ENCODE assay signal across 1 cellular context in the genomic region with DNA sequence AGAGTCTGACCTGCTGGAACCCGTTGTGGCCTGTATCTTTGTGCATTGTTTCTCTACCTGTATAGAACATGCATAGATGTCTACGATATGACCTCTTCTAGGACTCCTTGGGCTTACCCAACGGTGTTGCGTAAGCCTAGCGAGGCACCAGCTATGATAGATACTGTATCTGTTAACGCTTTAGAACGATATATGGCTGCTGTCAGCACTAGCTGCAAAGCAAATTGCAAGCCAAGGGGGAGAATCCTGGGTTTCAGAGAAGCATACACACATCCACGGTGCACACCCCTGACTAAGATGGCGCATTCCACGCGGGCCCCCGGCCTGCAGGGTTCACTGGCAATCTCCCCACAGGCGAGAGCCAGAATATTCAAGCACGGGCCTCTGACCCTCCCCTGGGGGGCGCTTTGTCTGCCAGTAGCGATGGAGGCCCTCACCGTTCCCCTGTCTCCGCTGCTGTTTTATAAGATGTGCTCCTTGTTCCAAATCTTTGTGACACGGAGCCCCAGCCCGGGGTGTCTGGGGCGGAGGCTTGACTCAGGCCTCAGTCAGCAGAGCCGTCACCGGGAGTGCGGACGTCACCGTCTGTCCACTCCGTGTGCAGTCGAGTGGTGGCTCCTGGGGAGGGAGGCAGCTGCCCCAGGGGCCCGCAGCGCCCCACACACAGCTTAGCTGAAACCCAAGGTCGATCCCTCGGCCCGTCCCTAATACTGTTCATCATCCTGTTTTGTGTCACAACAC.
TF ChIP-seq lines count a peak whose summit lies in the region.

No MANE protein-coding gene starts in this region.

TF ChIP-seq in HEK293, 187 proteins besides CTCF, POLR2A, EP300 and RAD21:
- TF ChIP-seq, protein P1, sequence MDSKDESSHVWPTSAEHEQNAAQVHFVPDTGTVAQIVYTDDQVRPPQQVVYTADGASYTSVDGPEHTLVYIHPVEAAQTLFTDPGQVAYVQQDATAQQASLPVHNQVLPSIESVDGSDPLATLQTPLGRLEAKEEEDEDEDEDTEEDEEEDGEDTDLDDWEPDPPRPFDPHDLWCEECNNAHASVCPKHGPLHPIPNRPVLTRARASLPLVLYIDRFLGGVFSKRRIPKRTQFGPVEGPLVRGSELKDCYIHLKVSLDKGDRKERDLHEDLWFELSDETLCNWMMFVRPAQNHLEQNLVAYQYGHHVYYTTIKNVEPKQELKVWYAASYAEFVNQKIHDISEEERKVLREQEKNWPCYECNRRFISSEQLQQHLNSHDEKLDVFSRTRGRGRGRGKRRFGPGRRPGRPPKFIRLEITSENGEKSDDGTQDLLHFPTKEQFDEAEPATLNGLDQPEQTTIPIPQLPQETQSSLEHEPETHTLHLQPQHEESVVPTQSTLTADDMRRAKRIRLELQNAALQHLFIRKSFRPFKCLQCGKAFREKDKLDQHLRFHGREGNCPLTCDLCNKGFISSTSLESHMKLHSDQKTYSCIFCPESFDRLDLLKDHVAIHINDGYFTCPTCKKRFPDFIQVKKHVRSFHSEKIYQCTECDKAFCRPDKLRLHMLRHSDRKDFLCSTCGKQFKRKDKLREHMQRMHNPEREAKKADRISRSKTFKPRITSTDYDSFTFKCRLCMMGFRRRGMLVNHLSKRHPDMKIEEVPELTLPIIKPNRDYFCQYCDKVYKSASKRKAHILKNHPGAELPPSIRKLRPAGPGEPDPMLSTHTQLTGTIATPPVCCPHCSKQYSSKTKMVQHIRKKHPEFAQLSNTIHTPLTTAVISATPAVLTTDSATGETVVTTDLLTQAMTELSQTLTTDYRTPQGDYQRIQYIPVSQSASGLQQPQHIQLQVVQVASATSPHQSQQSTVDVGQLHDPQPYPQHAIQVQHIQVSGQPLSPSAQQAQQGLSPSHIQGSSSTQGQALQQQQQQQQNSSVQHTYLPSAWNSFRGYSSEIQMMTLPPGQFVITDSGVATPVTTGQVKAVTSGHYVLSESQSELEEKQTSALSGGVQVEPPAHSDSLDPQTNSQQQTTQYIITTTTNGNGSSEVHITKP (tag by site-specific recombination; IDR thresholded peaks at IDR 0.05): peak; percentile 57; the same call in 1 of the 2 replicates
- TF ChIP-seq KLF9 (tag by site-specific recombination; IDR thresholded peaks at IDR 0.05; ENCODE audit: low read depth): no peak
- TF ChIP-seq ZNF830 (tag by site-specific recombination; IDR thresholded peaks at IDR 0.05; ENCODE audit: low read depth): no peak
- TF ChIP-seq KLF8 (tag by site-specific recombination; IDR thresholded peaks at IDR 0.05): 0 out of 2 replicates have a peak, but pooled peaks have one; percentile 4
- no peak for TF ChIP-seq ZBTB7A (tag by site-specific recombination; IDR thresholded peaks at IDR 0.05; ENCODE audit: low read depth)
